In genomic region chr4:46856347-46856746, GRCh38 we compare ENCODE assay signal across 20 cellular contexts. TPM values are rescaled to one million over a fixed set of nuclear protein-coding genes. Genes with fewer than 3 reads are reported as not detected.
A peak's percentile ranks its signal among the peaks of the same experiment; 100 is the strongest.
DNase-seq lines count a peak whose midpoint lies in the region; ATAC-seq, FAIRE-seq and TF ChIP-seq lines count a peak whose summit lies in the region.
"Had no signal": no experiment of that assay in that cellular context is flagged by ENCODE, and none has a peak within 500 bp of the region (broad histone marks: within the 10 kb centered on the region; RNA-seq: fewer than 3 reads in every experiment).

No MANE protein-coding gene starts in this region.

- TF ChIP-seq CTCF in choroid plexus epithelial cell (conservative IDR thresholded peaks at IDR 0.05; ENCODE audit: low read depth, low read length) (no peak), right atrium auricular region (IDR thresholded peaks at IDR 0.05) (no peak)

- H3K4me1 Mint-ChIP-seq in activated naive CD4-positive, alpha-beta T cell treated with anti-CD3 and anti-CD28 coated beads, Interleukin-2, amount 10 ng/mL, durations not matched to agents 7 days and 5 days = no peaks in the 10 kb centered on the region
- H3K4me1 Mint-ChIP-seq: CD4-positive, alpha-beta memory T cell had no signal

- H3K9me2 ChIP-seq in Karpas-422 (replicated peaks; ENCODE audit: insufficient read depth, low read length) = no peaks in the 10 kb centered on the region

- no peak overlapping the region for H3K4me2 ChIP-seq in Karpas-422 (ENCODE audit: low read depth, low read length, poor library complexity, severe bottlenecking)
- H3K4me2 ChIP-seq: A549 had no signal

- H3K27me3 ChIP-seq in Karpas-422 (ENCODE audit: low read length) (no peaks in the 10 kb centered on the region), right atrium auricular region (no peaks in the 10 kb centered on the region)
- H3K27me3 ChIP-seq: BE2C had no signal

- no peaks in the 10 kb centered on the region for H3K79me2 ChIP-seq in Karpas-422 (ENCODE audit: low read length)

- H3K27me3 Mint-ChIP-seq in activated naive CD4-positive, alpha-beta T cell treated with anti-CD3 and anti-CD28 coated beads, Interleukin-2, amount 10 ng/mL, durations not matched to agents 7 days and 5 days = no peaks in the 10 kb centered on the region

- H3K9me3 Mint-ChIP-seq in activated naive CD4-positive, alpha-beta T cell treated with anti-CD3 and anti-CD28 coated beads, Interleukin-2, amount 10 ng/mL, durations not matched to agents 7 days and 5 days = no peaks in the 10 kb centered on the region
- H3K9me3 Mint-ChIP-seq: CD4-positive, alpha-beta memory T cell had no signal

- H3K4me1 ChIP-seq in Karpas-422 (ENCODE audit: low read length) (no peaks in the 10 kb centered on the region), right atrium auricular region (no peaks in the 10 kb centered on the region)
- H3K4me1 ChIP-seq: A549, BE2C had no signal

- H3K4me3 ChIP-seq in Karpas-422 (ENCODE audit: low read length) = no peak overlapping the region
- H3K4me3 ChIP-seq in choroid plexus epithelial cell (ENCODE audit: low read depth, low read length) = no peak overlapping the region
- no peak overlapping the region for H3K4me3 ChIP-seq in right atrium auricular region
- H3K4me3 ChIP-seq: A549, GM23248 had no signal

- DNase-seq in GM12892 (ENCODE audit: insufficient read length) (no peak), Karpas-422 (peak; percentile 21), OCI-M1 (lab: John Stamatoyannopoulos, UW) (peak; percentile 18), choroid plexus epithelial cell (ENCODE audit: low read depth) (peak; percentile 3), right atrium auricular region (ENCODE audit: low spot score) (no peak)
- no peak for DNase-seq in activated naive CD4-positive, alpha-beta T cell treated with anti-CD3 and anti-CD28 coated beads, Interleukin-2, amount 10 ng/mL, durations not matched to agents 7 days and 5 days
- DNase-seq: BE2C; CD4-positive, alpha-beta memory T cell; DMS79; EL; GM23248 had no signal

- no peaks in the 10 kb centered on the region for H3K36me3 Mint-ChIP-seq in activated naive CD4-positive, alpha-beta T cell treated with anti-CD3 and anti-CD28 coated beads, Interleukin-2, amount 10 ng/mL, durations not matched to agents 7 days and 5 days
- H3K36me3 Mint-ChIP-seq: CD4-positive, alpha-beta memory T cell had no signal

- no peaks in the 10 kb centered on the region for H4K20me1 ChIP-seq in Karpas-422 (ENCODE audit: insufficient read depth, low read depth, low read length)

- no peak overlapping the region for H2AFZ ChIP-seq in Karpas-422 (ENCODE audit: low read length)
- H2AFZ ChIP-seq: GM23248 had no signal

- ATAC-seq in HG03045 (IDR thresholded peaks at IDR 0.05; ENCODE audit: unreplicated experiment) = no peak
- ATAC-seq: A549, HCT116, HepG2 had no signal

- TF ChIP-seq POLR2A in GM12892 (IDR thresholded peaks at IDR 0.05; ENCODE audit: low read depth, low read length) = no peak

- no peak overlapping the region for H3K27ac Mint-ChIP-seq in activated naive CD4-positive, alpha-beta T cell treated with anti-CD3 and anti-CD28 coated beads, Interleukin-2, amount 10 ng/mL, durations not matched to agents 7 days and 5 days
- H3K27ac Mint-ChIP-seq: CD4-positive, alpha-beta memory T cell had no signal

- CTCF ChIA-PET in activated naive CD4-positive, alpha-beta T cell treated with anti-CD3 and anti-CD28 coated beads, Interleukin-2, amount 10 ng/mL, durations not matched to agents 7 days and 5 days (lab: Charles Lee) = no interaction called here

- H3K4me3 Mint-ChIP-seq in activated naive CD4-positive, alpha-beta T cell treated with anti-CD3 and anti-CD28 coated beads, Interleukin-2, amount 10 ng/mL, durations not matched to agents 7 days and 5 days = no peak overlapping the region
- H3K4me3 Mint-ChIP-seq: CD4-positive, alpha-beta memory T cell had no signal

- no peak overlapping the region for H3K9ac ChIP-seq in Karpas-422 (ENCODE audit: low read length)
- H3K9ac ChIP-seq: GM23248 had no signal

- no peaks in the 10 kb centered on the region for H3K36me3 ChIP-seq in Karpas-422 (ENCODE audit: insufficient read depth, low read length)
- H3K36me3 ChIP-seq in right atrium auricular region = no peaks in the 10 kb centered on the region
- H3K36me3 ChIP-seq: BE2C had no signal

- FAIRE-seq in GM12892 (lab: Jason Lieb, UNC) = peak; percentile 9
- FAIRE-seq: A549, G401.6, H54, HepG2, HTR-8/SVneo had no signal

- no peaks in the 10 kb centered on the region for H3K9me3 ChIP-seq in Karpas-422 (ENCODE audit: low read length)
- H3K9me3 ChIP-seq in right atrium auricular region = no peaks in the 10 kb centered on the region
- H3K9me3 ChIP-seq: A549, BE2C had no signal

- H3K27ac ChIP-seq in Karpas-422 (ENCODE audit: low read length) = no peak overlapping the region
- no peak overlapping the region for H3K27ac ChIP-seq in right atrium auricular region
- H3K27ac ChIP-seq: A549, C4-2B, GM23248 had no signal

RNA-seq across cellular contexts. Expression of gene COX7B2, which starts 52.7 kb away (rescaled TPM):
- not detected for polyA plus RNA-seq in GM12892 (2012; ENCODE audit: missing spikeins)
- not detected in 2 replicates for total RNA-seq in Karpas-422 (2014; rRNA removed; shearing (Covaris generic); ENCODE audit: low replicate concordance)
- not detected for total RNA-seq in right atrium auricular region
- total RNA-seq: CD4-positive, alpha-beta memory T cell; GM23248; HepG2 had no signal
- polyA plus RNA-seq: A549; AG04450; CD4-positive, alpha-beta memory T cell; GM23248; HepG2 had no signal

Comparison
In these comparisons a context has a peak if more than half of its experiments do, and no peak if none do; other contexts are left out.
1. DNase-seq: peak in Karpas-422 (single experiment), OCI-M1 (single experiment) and choroid plexus epithelial cell (single experiment); none in GM12892 (single experiment), right atrium auricular region (single experiment) and activated naive CD4-positive, alpha-beta T cell treated with anti-CD3 and anti-CD28 coated beads, Interleukin-2, amount 10 ng/mL, durations not matched to agents 7 days and 5 days (single experiment).